ENCODE assay signal across 13 cellular contexts in the genomic region with DNA sequence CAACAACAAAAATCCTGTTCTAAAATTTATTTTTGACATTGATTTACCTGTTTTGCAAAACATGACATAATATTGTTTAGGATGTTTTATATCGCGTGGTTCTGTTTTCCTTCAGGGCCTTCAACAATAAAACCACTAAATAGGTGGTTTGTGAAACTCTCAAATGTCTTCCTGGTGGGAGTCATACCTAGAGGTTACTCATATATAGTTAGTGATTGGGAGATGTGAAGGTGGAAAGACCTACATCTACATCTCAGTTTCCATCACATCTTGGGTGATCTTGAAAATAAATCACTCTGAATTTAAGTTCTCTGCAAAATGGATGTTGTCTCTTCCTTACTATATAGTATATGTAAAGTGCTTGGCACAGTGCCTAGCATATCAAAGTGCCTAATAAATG. TPM values are rescaled to one million over a fixed set of nuclear protein-coding genes. Genes with fewer than 3 reads are reported as not detected.
A peak's percentile ranks its signal among the peaks of the same experiment; 100 is the strongest.
DNase-seq lines count a peak whose midpoint lies in the region; ATAC-seq and TF ChIP-seq lines count a peak whose summit lies in the region.
"Had no signal": no experiment of that assay in that cellular context is flagged by ENCODE, and none has a peak within 500 bp of the region (broad histone marks: within the 10 kb centered on the region; RNA-seq: fewer than 3 reads in every experiment).

No MANE protein-coding gene starts in this region.

- peak overlapping the region; percentile 27 for H3K27ac Mint-ChIP-seq in activated CD4-positive, alpha-beta T cell treated with anti-CD3 and anti-CD28 coated beads for 36 hours
- peak overlapping the region; percentile 84 for H3K27ac Mint-ChIP-seq in activated T-cell treated with anti-CD3 and anti-CD28 coated beads, Interleukin-2, amount 50 U/mL, for 72 hours
- peak overlapping the region; percentile 8 for H3K27ac Mint-ChIP-seq in CD4-positive, alpha-beta T cell
- peak overlapping the region; percentile 78 for H3K27ac Mint-ChIP-seq in stimulated activated effector memory CD8-positive, alpha-beta T cell treated with anti-CD3 and anti-CD28 coated beads, Interleukin-12 subunit alpha, Interleukin-12 subunit beta, amount 100 ng/mL, for 72 hours
- H3K27ac Mint-ChIP-seq: HFFc6 had no signal

- H3K27ac ChIP-seq in CD4-positive, alpha-beta T cell (ENCODE audit: low read depth, low read length), result no peak overlapping the region
- H3K27ac ChIP-seq: BLaER1 treated with 17β-estradiol and CSF1 and Interleukin-3, amounts not matched to agents 10 nM and 100 nM; HL-60 had no signal

- no peaks in the 10 kb centered on the region for H3K9me3 Mint-ChIP-seq in activated CD4-positive, alpha-beta T cell treated with anti-CD3 and anti-CD28 coated beads for 36 hours (ENCODE audit: low read depth)
- no peaks in the 10 kb centered on the region for H3K9me3 Mint-ChIP-seq in activated T-cell treated with anti-CD3 and anti-CD28 coated beads, Interleukin-2, amount 50 U/mL, for 72 hours
- no peaks in the 10 kb centered on the region for H3K9me3 Mint-ChIP-seq in CD4-positive, alpha-beta T cell
- no peaks in the 10 kb centered on the region for H3K9me3 Mint-ChIP-seq in stimulated activated effector memory CD8-positive, alpha-beta T cell treated with anti-CD3 and anti-CD28 coated beads, Interleukin-12 subunit alpha, Interleukin-12 subunit beta, amount 100 ng/mL, for 72 hours
- H3K9me3 Mint-ChIP-seq: HFFc6 had no signal

- peak; percentile 31 for ATAC-seq in activated CD4-positive, alpha-beta T cell treated with anti-CD3 and anti-CD28 coated beads for 36 hours
- ATAC-seq in activated T-cell treated with anti-CD3 and anti-CD28 coated beads, Interleukin-2, amount 50 U/mL, for 72 hours (replicated peaks in 1 of 2), result peak; percentile 55 to 56
- no peak for ATAC-seq in CD4-positive, alpha-beta T cell (ENCODE audit: poor library complexity)
- ATAC-seq in stimulated activated effector memory CD8-positive, alpha-beta T cell treated with anti-CD3 and anti-CD28 coated beads, Interleukin-12 subunit alpha, Interleukin-12 subunit beta, amount 100 ng/mL, for 72 hours, result peak; percentile 67

- H3K36me3 Mint-ChIP-seq in activated CD4-positive, alpha-beta T cell treated with anti-CD3 and anti-CD28 coated beads for 36 hours (ENCODE audit: low read depth), result peaks cover 15% of the 10 kb centered on the region
- peaks cover 2 to 11% of the 10 kb centered on the region in 2 donors for H3K36me3 Mint-ChIP-seq in activated T-cell treated with anti-CD3 and anti-CD28 coated beads, Interleukin-2, amount 50 U/mL, for 72 hours (ENCODE audit: insufficient read depth in 2 of 2)
- peaks cover 15% of the 10 kb centered on the region for H3K36me3 Mint-ChIP-seq in CD4-positive, alpha-beta T cell (ENCODE audit: low read depth)
- H3K36me3 Mint-ChIP-seq in stimulated activated effector memory CD8-positive, alpha-beta T cell treated with anti-CD3 and anti-CD28 coated beads, Interleukin-12 subunit alpha, Interleukin-12 subunit beta, amount 100 ng/mL, for 72 hours, result peaks cover 28% of the 10 kb centered on the region
- H3K36me3 Mint-ChIP-seq: CD4-positive, CD25-positive, alpha-beta regulatory T cell had no signal

- peak; percentile 10 for TF ChIP-seq CTCF in CD4-positive, alpha-beta T cell (IDR thresholded peaks at IDR 0.05)

- H3K4me3 Mint-ChIP-seq in activated CD4-positive, alpha-beta T cell treated with anti-CD3 and anti-CD28 coated beads for 36 hours, result peak overlapping the region; percentile 1
- peak overlapping the region in 1 of 2 donors; percentile 1 for H3K4me3 Mint-ChIP-seq in activated T-cell treated with anti-CD3 and anti-CD28 coated beads, Interleukin-2, amount 50 U/mL, for 72 hours
- no peak overlapping the region for H3K4me3 Mint-ChIP-seq in CD4-positive, alpha-beta T cell
- no peak overlapping the region for H3K4me3 Mint-ChIP-seq in stimulated activated effector memory CD8-positive, alpha-beta T cell treated with anti-CD3 and anti-CD28 coated beads, Interleukin-12 subunit alpha, Interleukin-12 subunit beta, amount 100 ng/mL, for 72 hours
- H3K4me3 Mint-ChIP-seq: CD4-positive, CD25-positive, alpha-beta regulatory T cell; HFFc6 had no signal

- H3K4me1 Mint-ChIP-seq in activated CD4-positive, alpha-beta T cell treated with anti-CD3 and anti-CD28 coated beads for 36 hours, result peaks cover 61% of the 10 kb centered on the region
- H3K4me1 Mint-ChIP-seq in activated T-cell treated with anti-CD3 and anti-CD28 coated beads, Interleukin-2, amount 50 U/mL, for 72 hours (ENCODE audit: low read depth), result peaks cover 51% of the 10 kb centered on the region
- H3K4me1 Mint-ChIP-seq in CD4-positive, alpha-beta T cell (ENCODE audit: low read depth), result peaks cover 20% of the 10 kb centered on the region
- peaks cover 50% of the 10 kb centered on the region for H3K4me1 Mint-ChIP-seq in stimulated activated effector memory CD8-positive, alpha-beta T cell treated with anti-CD3 and anti-CD28 coated beads, Interleukin-12 subunit alpha, Interleukin-12 subunit beta, amount 100 ng/mL, for 72 hours

- POLR2A ChIA-PET in activated CD4-positive, alpha-beta T cell treated with anti-CD3 and anti-CD28 coated beads for 36 hours (lab: Charles Lee), result no interaction called here
- POLR2A ChIA-PET in CD4-positive, alpha-beta T cell (lab: Charles Lee), result no interaction called here

- H3K27me3 Mint-ChIP-seq in activated CD4-positive, alpha-beta T cell treated with anti-CD3 and anti-CD28 coated beads for 36 hours, result no peaks in the 10 kb centered on the region
- no peaks in the 10 kb centered on the region for H3K27me3 Mint-ChIP-seq in activated T-cell treated with anti-CD3 and anti-CD28 coated beads, Interleukin-2, amount 50 U/mL, for 72 hours (ENCODE audit: low read depth)
- no peaks in the 10 kb centered on the region for H3K27me3 Mint-ChIP-seq in CD4-positive, alpha-beta T cell
- H3K27me3 Mint-ChIP-seq: CD4-positive, CD25-positive, alpha-beta regulatory T cell had no signal

- H3K9me3 ChIP-seq in CD4-positive, alpha-beta T cell (ENCODE audit: control insufficient read depth, low read length), result no peaks in the 10 kb centered on the region
- H3K9me3 ChIP-seq: BLaER1 treated with 17β-estradiol and CSF1 and Interleukin-3, amounts not matched to agents 10 nM and 100 nM had no signal

- CTCF ChIA-PET in activated CD4-positive, alpha-beta T cell treated with anti-CD3 and anti-CD28 coated beads for 36 hours (lab: Charles Lee), result interaction anchor here (0.6 to 8.1 kb wide), 7 partner anchors 12 to 308 kb away, joined by 3 to 79 read pairs (median 3); a partner anchor contains a TSS
- CTCF ChIA-PET in CD4-positive, alpha-beta T cell (lab: Charles Lee), result interaction anchor here (1.2 to 3.0 kb wide), 3 partner anchors 10 to 115 kb away, joined by 3 to 15 read pairs (median 11); no protein-coding TSS in a partner anchor

- no peaks in the 10 kb centered on the region for H3K27me3 ChIP-seq in CD4-positive, alpha-beta T cell (ENCODE audit: control insufficient read depth, insufficient read depth, low read length)
- H3K27me3 ChIP-seq: BLaER1 treated with 17β-estradiol and CSF1 and Interleukin-3, amounts not matched to agents 10 nM and 100 nM had no signal

- intact Hi-C loops in activated CD4-positive, alpha-beta T cell treated with anti-CD3 and anti-CD28 coated beads for 36 hours (cut with DNase I, micrococcal nuclease), result loop anchor here (5.0 to 10.0 kb wide), 7 partner anchors 49 to 414 kb away; a partner anchor contains a TSS
- intact Hi-C loops in CD4-positive, alpha-beta T cell (cut with DNase I, micrococcal nuclease), result loop anchor here in 1 of 2 experiments (5.0 to 10.0 kb wide), 3 partner anchors 201 to 414 kb away; a partner anchor contains a TSS

- no peak for DNase-seq in activated CD4-positive, alpha-beta T cell treated with anti-CD3 and anti-CD28 coated beads for 36 hours
- no peak for DNase-seq in activated CD4-positive, alpha-beta T cell treated with anti-CD3 and anti-CD28 coated beads, Interleukin-2, amount 50 U/mL, for 1 hour
- no peak for DNase-seq in activated T-cell treated with anti-CD3 and anti-CD28 coated beads, Interleukin-2, amount 50 U/mL, for 72 hours
- no peak for DNase-seq in activated T-cell treated with anti-CD3 and anti-CD28 coated beads, Interleukin-2, amount 50 U/mL, for 1 hour
- no peak for DNase-seq in CD4-positive, alpha-beta T cell
- no peak for DNase-seq in stimulated activated effector memory CD8-positive, alpha-beta T cell treated with anti-CD3 and anti-CD28 coated beads, Interleukin-12 subunit alpha, Interleukin-12 subunit beta, amount 100 ng/mL, for 72 hours (ENCODE audit: low spot score in 2 of 2)
- DNase-seq in NCI-H526 treated with DMSO at 0.1 percent for 48 hours (lab: John Stamatoyannopoulos, UW), result no peak
- DNase-seq: 8988T, DMS 273 treated with DMSO at 0.1 percent for 48 hours had no signal

RNA-seq across cellular contexts. Expression of a gene that starts 22.9 kb away (rescaled TPM):
- total RNA-seq in activated CD4-positive, alpha-beta T cell treated with anti-CD3 and anti-CD28 coated beads for 36 hours, result 100 to 1,000 TPM; 141 to 147 TPM
- total RNA-seq in activated T-cell treated with anti-CD3 and anti-CD28 coated beads, Interleukin-2, amount 50 U/mL, for 72 hours, result 100 to 1,000 TPM; 181 to 194 TPM
- total RNA-seq in CD4-positive, alpha-beta T cell, result 100 to 1,000 TPM; 108 to 111 TPM

RNA-seq across cellular contexts. Expression of a gene that starts 29.2 kb away (rescaled TPM):
- 10 to 100 TPM; 37.3 to 47.9 TPM for total RNA-seq in activated CD4-positive, alpha-beta T cell treated with anti-CD3 and anti-CD28 coated beads for 36 hours
- total RNA-seq in activated T-cell treated with anti-CD3 and anti-CD28 coated beads, Interleukin-2, amount 50 U/mL, for 72 hours, result 10 to 100 TPM; 26.5 to 26.9 TPM
- 1 to 10 TPM; 1.5 TPM for total RNA-seq in CD4-positive, alpha-beta T cell

RNA-seq across cellular contexts. Expression of a gene that starts 29.4 kb away (rescaled TPM):
- 10 to 100 TPM; 41.4 to 45.4 TPM for total RNA-seq in activated CD4-positive, alpha-beta T cell treated with anti-CD3 and anti-CD28 coated beads for 36 hours
- 10 to 100 TPM; 58.3 to 62.9 TPM for total RNA-seq in activated T-cell treated with anti-CD3 and anti-CD28 coated beads, Interleukin-2, amount 50 U/mL, for 72 hours
- 10 to 100 TPM; 63.9 to 64.6 TPM for total RNA-seq in CD4-positive, alpha-beta T cell

RNA-seq across cellular contexts. Expression of a gene that starts 50.1 kb away (rescaled TPM):
- total RNA-seq in activated CD4-positive, alpha-beta T cell treated with anti-CD3 and anti-CD28 coated beads for 36 hours, result under 1 TPM; 0.09 TPM
- total RNA-seq in activated T-cell treated with anti-CD3 and anti-CD28 coated beads, Interleukin-2, amount 50 U/mL, for 72 hours, result under 1 TPM; 0.14 TPM
- not detected for total RNA-seq in CD4-positive, alpha-beta T cell
- total RNA-seq: CD4-positive, CD25-positive, alpha-beta regulatory T cell had no signal

Comparison
In these comparisons a context has a peak if more than half of its experiments do, and no peak if none do; other contexts are left out.
1. H3K27ac Mint-ChIP-seq: peak in every context shown above with its lines; median percentile 84 in activated T-cell treated with anti-CD3 and anti-CD28 coated beads, Interleukin-2, amount 50 U/mL, for 72 hours; 78 in stimulated activated effector memory CD8-positive, alpha-beta T cell treated with anti-CD3 and anti-CD28 coated beads, Interleukin-12 subunit alpha, Interleukin-12 subunit beta, amount 100 ng/mL, for 72 hours; 27 in activated CD4-positive, alpha-beta T cell treated with anti-CD3 and anti-CD28 coated beads for 36 hours; 8 in CD4-positive, alpha-beta T cell.
2. RNA of a gene that starts 29.2 kb away (total RNA-seq): 37.3 to 47.9 TPM in activated CD4-positive, alpha-beta T cell treated with anti-CD3 and anti-CD28 coated beads for 36 hours and 26.5 to 26.9 TPM in activated T-cell treated with anti-CD3 and anti-CD28 coated beads, Interleukin-2, amount 50 U/mL, for 72 hours; 1.5 TPM in CD4-positive, alpha-beta T cell; every median in the first group is over 10 times any median in the second.